In the genomic region with DNA sequence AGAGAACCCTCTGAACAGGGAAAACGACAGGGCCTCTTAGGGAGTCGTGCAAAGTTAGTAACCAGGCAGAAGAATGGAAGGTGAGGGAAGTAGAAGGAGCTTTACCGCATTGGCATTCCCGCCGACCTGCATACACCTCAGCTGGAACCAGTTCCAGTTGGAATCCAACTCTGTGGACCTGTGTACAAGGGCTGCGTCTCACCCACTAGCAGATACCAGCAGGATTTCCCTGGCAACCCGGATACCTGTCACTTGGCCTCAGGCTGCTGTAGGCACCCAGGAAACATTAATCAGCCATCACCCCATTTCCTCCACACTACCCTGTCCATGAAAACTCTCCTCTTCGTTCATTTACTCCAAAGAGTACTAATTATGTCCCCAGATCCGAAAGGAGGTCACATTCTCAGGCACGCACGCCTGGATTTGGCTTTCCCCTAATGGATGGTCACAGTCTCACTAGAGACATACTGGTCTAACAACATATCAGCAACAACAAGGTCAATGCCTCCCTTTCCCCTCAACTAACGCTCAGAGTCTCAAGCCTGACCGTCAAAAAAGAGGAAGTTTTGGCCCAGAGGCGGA, we compare ENCODE assay signal across 9 cellular contexts. TPM values are rescaled to one million over a fixed set of nuclear protein-coding genes. Genes with fewer than 3 reads are reported as not detected.
DNase-seq lines count a peak whose midpoint lies in the region; ATAC-seq, FAIRE-seq and TF ChIP-seq lines count a peak whose summit lies in the region.
"Had no signal": no experiment of that assay in that cellular context is flagged by ENCODE, and none has a peak within 500 bp of the region (broad histone marks: within the 10 kb centered on the region; RNA-seq: fewer than 3 reads in every experiment).

No MANE protein-coding gene starts in this region.

- no peak for TF ChIP-seq POLR2A in HepG2 (IDR thresholded peaks at IDR 0.05; ENCODE audit: insufficient read depth in 1 of 2, low read depth in 2 of 2, low read length in 2 of 2)

- H2AFZ ChIP-seq in HepG2 (ENCODE audit: low read length): no peak overlapping the region

- H4K20me1 ChIP-seq in HepG2 (ENCODE audit: insufficient read depth, low read length): 0 out of 2 replicates have a peak, but pooled peaks cover 10% of the 10 kb centered on the region

- peaks cover 26% of the 10 kb centered on the region for H3K36me3 Mint-ChIP-seq in activated naive CD4-positive, alpha-beta T cell treated with anti-CD3 and anti-CD28 coated beads, Interleukin-2, amount 10 ng/mL, durations not matched to agents 7 days and 5 days
- peaks cover 16 to 17% of the 10 kb centered on the region in 2 donors for H3K36me3 Mint-ChIP-seq in activated naive CD4-positive, alpha-beta T cell treated with anti-CD3 and anti-CD28 coated beads, Interleukin-2, amount 50 U/mL, for 72 hours

- WGBS in HepG2 (ENCODE audit: low lambda C conversion rate): 20% methylated on average over 13 of the region's 14 CpGs

- no peak for TF ChIP-seq RAD21 in HepG2 (CRISPR knock-in tag; IDR thresholded peaks at IDR 0.05)

- H3K36me3 ChIP-seq in HepG2 (replicated peaks in 1 of 2; ENCODE audit: control insufficient read depth in 1 of 2, insufficient read depth in 2 of 2, low read length in 2 of 2): peaks cover 29 to 63% of the 10 kb centered on the region in 2 experiments
- H3K36me3 ChIP-seq in upper lobe of right lung: peaks cover 47% of the 10 kb centered on the region

- no peaks in the 10 kb centered on the region for H3K27me3 Mint-ChIP-seq in activated naive CD4-positive, alpha-beta T cell treated with anti-CD3 and anti-CD28 coated beads, Interleukin-2, amount 10 ng/mL, durations not matched to agents 7 days and 5 days

- H3K4me1 ChIP-seq in HepG2 (ENCODE audit: insufficient read depth, low read length) (peaks cover 62% of the 10 kb centered on the region), upper lobe of right lung (peaks cover 24% of the 10 kb centered on the region)

- H3K27me3 ChIP-seq in HepG2 (ENCODE audit: control insufficient read depth in 1 of 2, insufficient read depth in 2 of 2, low read length in 2 of 2) (no peaks in the 10 kb centered on the region; a peak in 1 of 5 replicates), upper lobe of right lung (no peaks in the 10 kb centered on the region)

- no peaks in the 10 kb centered on the region for H3K9me3 ChIP-seq in HepG2 (ENCODE audit: low read length)
- no peaks in the 10 kb centered on the region for H3K9me3 ChIP-seq in upper lobe of right lung

- H3K9me3 Mint-ChIP-seq in activated naive CD4-positive, alpha-beta T cell treated with anti-CD3 and anti-CD28 coated beads, Interleukin-2, amount 10 ng/mL, durations not matched to agents 7 days and 5 days: no peaks in the 10 kb centered on the region
- no peaks in the 10 kb centered on the region for H3K9me3 Mint-ChIP-seq in activated naive CD4-positive, alpha-beta T cell treated with anti-CD3 and anti-CD28 coated beads, Interleukin-2, amount 50 U/mL, for 72 hours

- ATAC-seq in activated naive CD4-positive, alpha-beta T cell treated with anti-CD3 and anti-CD28 coated beads, Interleukin-2, amount 50 U/mL, for 72 hours: no peak
- ATAC-seq in HepG2 (no peak), upper lobe of right lung (no peak), GM19023 (IDR thresholded peaks at IDR 0.05; ENCODE audit: unreplicated experiment) (no peak)

- intact Hi-C loops in HepG2 (cut with micrococcal nuclease; ENCODE audit: unreplicated experiment) (no loop called here), upper lobe of right lung (cut with DNase I) (no loop called here)

- H3K9ac ChIP-seq in HepG2 (ENCODE audit: insufficient read depth, low read depth, low read length): peak overlapping the region; percentile 93

- CTCF ChIA-PET in activated naive CD4-positive, alpha-beta T cell treated with anti-CD3 and anti-CD28 coated beads, Interleukin-2, amount 10 ng/mL, durations not matched to agents 7 days and 5 days (lab: Charles Lee): interaction anchor here (0.6 kb wide), 1 partner anchor 58 kb away, joined by 3 read pairs; no protein-coding TSS in a partner anchor
- CTCF ChIA-PET in HepG2 (lab: Yijun Ruan, JAX; ENCODE audit: low intra/inter-chr PET ratio, low total read pairs): no interaction called here

- H3K27ac Mint-ChIP-seq in activated naive CD4-positive, alpha-beta T cell treated with anti-CD3 and anti-CD28 coated beads, Interleukin-2, amount 10 ng/mL, durations not matched to agents 7 days and 5 days: peak overlapping the region; percentile 100
- H3K27ac Mint-ChIP-seq in activated naive CD4-positive, alpha-beta T cell treated with anti-CD3 and anti-CD28 coated beads, Interleukin-2, amount 50 U/mL, for 72 hours: peak overlapping the region; percentile 97 to 100

- peak overlapping the region; percentile 82 for H3K27ac ChIP-seq in HepG2 (ENCODE audit: extremely low read length, insufficient read depth, low read length)
- H3K27ac ChIP-seq in upper lobe of right lung: peak overlapping the region; percentile 98

- no peak for FAIRE-seq in HepG2 (lab: Jason Lieb, UNC)
- FAIRE-seq: colon had no signal

- POLR2A ChIA-PET in HepG2 (lab: Yijun Ruan, JAX): interaction anchor here (1.1 to 4.7 kb wide), 3 partner anchors 9 to 82 kb away, joined by 3 to 81 read pairs (median 60); a partner anchor contains a TSS

- peak overlapping the region; percentile 91 to 98 (median 93) for H3K4me3 ChIP-seq in HepG2 (replicated peaks in 1 of 3; ENCODE audit: insufficient read depth in 1 of 3, low read depth in 2 of 3, low read length in 3 of 3)
- H3K4me3 ChIP-seq in upper lobe of right lung: peak overlapping the region; percentile 100

- peaks cover 49% of the 10 kb centered on the region for H3K79me2 ChIP-seq in HepG2 (ENCODE audit: insufficient read depth, low read length)

- no peak for DNase-seq in activated naive CD4-positive, alpha-beta T cell treated with anti-CD3 and anti-CD28 coated beads, Interleukin-2, amount 10 ng/mL, durations not matched to agents 7 days and 5 days
- no peak for DNase-seq in activated naive CD4-positive, alpha-beta T cell treated with Interleukin-2 at 50 U/mL for 16 hours
- no peak for DNase-seq in activated naive CD4-positive, alpha-beta T cell treated with anti-CD3 and anti-CD28 coated beads, Interleukin-2, amount 50 U/mL, for 72 hours (ENCODE audit: low spot score in 2 of 2)
- DNase-seq in HepG2 (ENCODE audit: low spot score): no peak
- DNase-seq in upper lobe of right lung: no peak
- DNase-seq in AG20443 (ENCODE audit: low spot score): no peak
- no peak for DNase-seq in HPDE6-E6E7 (ENCODE audit: extremely low spot score)

- TF ChIP-seq EP300 in HepG2 (IDR thresholded peaks at IDR 0.05; ENCODE audit: low read depth in 2 of 2, low read length in 2 of 2) (no peak), HepG2 (CRISPR knock-in tag; IDR thresholded peaks at IDR 0.05; ENCODE audit: borderline replicate concordance) (no peak)

- no TSS peak for BruUV-seq in HepG2 (replicated peaks; lab: Mats Ljungman, UMichigan)

- TF ChIP-seq CTCF in HepG2 (CRISPR knock-in tag; IDR thresholded peaks at IDR 0.05) (no peak), upper lobe of right lung (IDR thresholded peaks at IDR 0.05) (no peak)

- peak overlapping the region; percentile 96 for H3K4me3 Mint-ChIP-seq in activated naive CD4-positive, alpha-beta T cell treated with anti-CD3 and anti-CD28 coated beads, Interleukin-2, amount 10 ng/mL, durations not matched to agents 7 days and 5 days

- H3K4me1 Mint-ChIP-seq in activated naive CD4-positive, alpha-beta T cell treated with anti-CD3 and anti-CD28 coated beads, Interleukin-2, amount 10 ng/mL, durations not matched to agents 7 days and 5 days: peaks cover 58% of the 10 kb centered on the region

- H3K4me2 ChIP-seq in HepG2 (ENCODE audit: low read depth, low read length): peak overlapping the region; percentile 100

- in situ Hi-C loops in HepG2 (cut with HindIII; ENCODE audit: extremely low pct_ligation_motif_present, low pct_unique_long_range_greater_than_20kb): loop anchor here (5.0 kb wide), 2 partner anchors 71 to 176 kb away; a partner anchor contains a TSS

RNA-seq across cellular contexts. Expression of a gene that starts 0.8 kb away (rescaled TPM):
- 100 to 1,000 TPM in 1 of 2 donors, 10 to 100 TPM in 1; 84.8 to 125 TPM for total RNA-seq in activated naive CD4-positive, alpha-beta T cell treated with anti-CD3 and anti-CD28 coated beads, Interleukin-2, amount 50 U/mL, for 72 hours
- total RNA-seq in HepG2 (2016; rRNA removed; fragmentation: Illumina TruSeq; extraction: Trizol): 67.9 and 75.3 TPM in 2 replicates
- 26.0 and 28.5 TPM in 2 replicates for total RNA-seq in HepG2 (2016; cell fraction: cytosol; rRNA removed; fragmentation: Illumina TruSeq; extraction: Trizol; ENCODE audit: low read depth)
- 60.7 and 78.7 TPM in 2 replicates for total RNA-seq in HepG2 (2016; cell fraction: insoluble cytoplasmic fraction; rRNA removed; fragmentation: Illumina TruSeq; extraction: Trizol)
- total RNA-seq in HepG2 (2016; cell fraction: membrane; rRNA removed; fragmentation: Illumina TruSeq; extraction: Trizol): 25.6 and 29.2 TPM in 2 replicates
- total RNA-seq in HepG2 (2016; cell fraction: nucleus; rRNA removed; fragmentation: Illumina TruSeq; extraction: Trizol): 63.0 and 73.9 TPM in 2 replicates
- 32.3 and 40.5 TPM in 2 replicates for polyA plus RNA-seq in HepG2 (2011; rRNA removed)
- 49.9 and 52.5 TPM in 2 replicates for polyA plus RNA-seq in HepG2 (2011; cell fraction: cytosol; rRNA removed)
- polyA plus RNA-seq in HepG2 (2011; cell fraction: nucleus; rRNA removed): 135 and 137 TPM in 2 replicates
- 36.2 and 56.4 TPM in 2 replicates for polyA plus RNA-seq in HepG2 (2012)
- 5.1 and 6.2 TPM in 2 replicates for polyA plus RNA-seq in HepG2 (2016; cell fraction: cytosol; fragmentation: Illumina TruSeq; extraction: Trizol; ENCODE audit: low read depth)
- polyA plus RNA-seq in HepG2 (2016; cell fraction: insoluble cytoplasmic fraction; fragmentation: Illumina TruSeq; extraction: Trizol; ENCODE audit: low read depth): 34.1 and 42.3 TPM in 2 replicates
- 10.4 and 11.9 TPM in 2 replicates for polyA plus RNA-seq in HepG2 (2016; cell fraction: membrane; fragmentation: Illumina TruSeq; extraction: Trizol; ENCODE audit: low read depth)
- 93.3 and 105 TPM in 2 replicates for polyA plus RNA-seq in HepG2 (2016; cell fraction: nucleus; fragmentation: Illumina TruSeq; extraction: Trizol; ENCODE audit: insufficient read depth, low read depth)
- polyA minus RNA-seq in HepG2 (2011; rRNA and poly(A)+ RNA removed; ENCODE audit: low replicate concordance): 128 and 215 TPM in 2 replicates
- 18.9 and 27.2 TPM in 2 replicates for polyA minus RNA-seq in HepG2 (2011; cell fraction: cytosol; rRNA and poly(A)+ RNA removed)
- polyA minus RNA-seq in HepG2 (2011; cell fraction: nucleus; rRNA and poly(A)+ RNA removed): 108 and 119 TPM in 2 replicates
- total RNA-seq in upper lobe of right lung: 92.9 TPM

RNA-seq across cellular contexts. Expression of a gene that starts 10.4 kb away (rescaled TPM):
- 10 to 100 TPM; 10.5 to 17.1 TPM for total RNA-seq in activated naive CD4-positive, alpha-beta T cell treated with anti-CD3 and anti-CD28 coated beads, Interleukin-2, amount 50 U/mL, for 72 hours
- total RNA-seq in HepG2 (2016; rRNA removed; fragmentation: Illumina TruSeq; extraction: Trizol) (86.4 and 93.3 TPM in 2 replicates), upper lobe of right lung (36.9 TPM)
- total RNA-seq in HepG2 (2016; cell fraction: cytosol; rRNA removed; fragmentation: Illumina TruSeq; extraction: Trizol; ENCODE audit: low read depth): 23.5 and 25.6 TPM in 2 replicates
- total RNA-seq in HepG2 (2016; cell fraction: insoluble cytoplasmic fraction; rRNA removed; fragmentation: Illumina TruSeq; extraction: Trizol): 85.9 and 101 TPM in 2 replicates
- 44.9 and 52.0 TPM in 2 replicates for total RNA-seq in HepG2 (2016; cell fraction: membrane; rRNA removed; fragmentation: Illumina TruSeq; extraction: Trizol)
- total RNA-seq in HepG2 (2016; cell fraction: nucleus; rRNA removed; fragmentation: Illumina TruSeq; extraction: Trizol): 48.3 and 58.6 TPM in 2 replicates
- 47.9 and 56.8 TPM in 2 replicates for polyA plus RNA-seq in HepG2 (2011; rRNA removed)
- 46.8 and 58.3 TPM in 2 replicates for polyA plus RNA-seq in HepG2 (2011; cell fraction: cytosol; rRNA removed)
- polyA plus RNA-seq in HepG2 (2011; cell fraction: nucleus; rRNA removed): 69.7 and 70.5 TPM in 2 replicates
- 37.6 and 45.0 TPM in 2 replicates for polyA plus RNA-seq in HepG2 (2012)
- polyA plus RNA-seq in HepG2 (2016; cell fraction: cytosol; fragmentation: Illumina TruSeq; extraction: Trizol; ENCODE audit: low read depth): 19.9 and 22.2 TPM in 2 replicates
- polyA plus RNA-seq in HepG2 (2016; cell fraction: insoluble cytoplasmic fraction; fragmentation: Illumina TruSeq; extraction: Trizol; ENCODE audit: low read depth): 75.8 and 91.5 TPM in 2 replicates
- 36.6 and 40.8 TPM in 2 replicates for polyA plus RNA-seq in HepG2 (2016; cell fraction: membrane; fragmentation: Illumina TruSeq; extraction: Trizol; ENCODE audit: low read depth)
- 92.3 and 96.2 TPM in 2 replicates for polyA plus RNA-seq in HepG2 (2016; cell fraction: nucleus; fragmentation: Illumina TruSeq; extraction: Trizol; ENCODE audit: insufficient read depth, low read depth)
- 46.1 and 86.9 TPM in 2 replicates for polyA minus RNA-seq in HepG2 (2011; rRNA and poly(A)+ RNA removed; ENCODE audit: low replicate concordance)
- polyA minus RNA-seq in HepG2 (2011; cell fraction: cytosol; rRNA and poly(A)+ RNA removed): 31.6 and 35.2 TPM in 2 replicates
- polyA minus RNA-seq in HepG2 (2011; cell fraction: nucleus; rRNA and poly(A)+ RNA removed): 26.5 and 27.4 TPM in 2 replicates

RNA-seq across cellular contexts. Expression of a gene that starts 38.9 kb away (rescaled TPM):
- total RNA-seq in activated naive CD4-positive, alpha-beta T cell treated with anti-CD3 and anti-CD28 coated beads, Interleukin-2, amount 50 U/mL, for 72 hours: 100 to 1,000 TPM; 194 to 486 TPM
- total RNA-seq in HepG2 (2016; rRNA removed; fragmentation: Illumina TruSeq; extraction: Trizol) (83.4 and 88.1 TPM in 2 replicates), upper lobe of right lung (49.6 TPM)
- total RNA-seq in HepG2 (2016; cell fraction: cytosol; rRNA removed; fragmentation: Illumina TruSeq; extraction: Trizol; ENCODE audit: low read depth): 42.2 and 43.5 TPM in 2 replicates
- 83.5 and 97.1 TPM in 2 replicates for total RNA-seq in HepG2 (2016; cell fraction: insoluble cytoplasmic fraction; rRNA removed; fragmentation: Illumina TruSeq; extraction: Trizol)
- 57.3 and 60.8 TPM in 2 replicates for total RNA-seq in HepG2 (2016; cell fraction: membrane; rRNA removed; fragmentation: Illumina TruSeq; extraction: Trizol)
- total RNA-seq in HepG2 (2016; cell fraction: nucleus; rRNA removed; fragmentation: Illumina TruSeq; extraction: Trizol): 58.4 and 60.1 TPM in 2 replicates
- polyA plus RNA-seq in HepG2 (2011; rRNA removed): 66.8 and 71.4 TPM in 2 replicates
- 52.8 and 58.0 TPM in 2 replicates for polyA plus RNA-seq in HepG2 (2011; cell fraction: cytosol; rRNA removed)
- 181 and 193 TPM in 2 replicates for polyA plus RNA-seq in HepG2 (2011; cell fraction: nucleus; rRNA removed)
- 46.8 and 59.0 TPM in 2 replicates for polyA plus RNA-seq in HepG2 (2012)
- 33.5 and 35.4 TPM in 2 replicates for polyA plus RNA-seq in HepG2 (2016; cell fraction: cytosol; fragmentation: Illumina TruSeq; extraction: Trizol; ENCODE audit: low read depth)
- 91.3 and 93.6 TPM in 2 replicates for polyA plus RNA-seq in HepG2 (2016; cell fraction: insoluble cytoplasmic fraction; fragmentation: Illumina TruSeq; extraction: Trizol; ENCODE audit: low read depth)
- polyA plus RNA-seq in HepG2 (2016; cell fraction: membrane; fragmentation: Illumina TruSeq; extraction: Trizol; ENCODE audit: low read depth): 43.2 and 43.8 TPM in 2 replicates
- 125 and 136 TPM in 2 replicates for polyA plus RNA-seq in HepG2 (2016; cell fraction: nucleus; fragmentation: Illumina TruSeq; extraction: Trizol; ENCODE audit: insufficient read depth, low read depth)
- polyA minus RNA-seq in HepG2 (2011; rRNA and poly(A)+ RNA removed; ENCODE audit: low replicate concordance): 62.5 and 94.9 TPM in 2 replicates
- 19.2 and 26.2 TPM in 2 replicates for polyA minus RNA-seq in HepG2 (2011; cell fraction: cytosol; rRNA and poly(A)+ RNA removed)
- polyA minus RNA-seq in HepG2 (2011; cell fraction: nucleus; rRNA and poly(A)+ RNA removed): 62.4 and 65.9 TPM in 2 replicates
